ENCODE assay signal across 10 cellular contexts in genomic region chr1:59292557-59292956, GRCh38. TPM values are rescaled to one million over a fixed set of nuclear protein-coding genes. Genes with fewer than 3 reads are reported as not detected.
DNase-seq lines count a peak whose midpoint lies in the region; ATAC-seq and TF ChIP-seq lines count a peak whose summit lies in the region.
"Had no signal": no experiment of that assay in that cellular context is flagged by ENCODE, and none has a peak within 500 bp of the region (broad histone marks: within the 10 kb centered on the region; RNA-seq: fewer than 3 reads in every experiment).

No MANE protein-coding gene starts in this region.

- no TSS peak for BruUV-seq in mammary epithelial cell (replicated peaks; lab: Mats Ljungman, UMichigan)

- dilution Hi-C loops in mammary epithelial cell (cut with HindIII; ENCODE audit: low sequenced_read_pairs), result no loop called here

- H3K27me3 ChIP-seq in left lung, result no peaks in the 10 kb centered on the region
- no peaks in the 10 kb centered on the region for H3K27me3 ChIP-seq in mammary epithelial cell (ENCODE audit: insufficient read depth, low read length)

- H3K36me3 ChIP-seq in left lung, result no peaks in the 10 kb centered on the region
- H3K36me3 ChIP-seq in mammary epithelial cell (ENCODE audit: insufficient read depth, low read length), result no peaks in the 10 kb centered on the region

- no peaks in the 10 kb centered on the region for H3K9me3 Mint-ChIP-seq in WTC11
- H3K9me3 Mint-ChIP-seq: activated naive CD8-positive, alpha-beta T cell treated with anti-CD3 and anti-CD28 coated beads, Interleukin-2, amount 50 U/mL, for 24 hours had no signal

- no peak overlapping the region for H3K9ac ChIP-seq in mammary epithelial cell (ENCODE audit: insufficient read depth, low read length)

- H3K27ac Mint-ChIP-seq in WTC11, result no peak overlapping the region
- H3K27ac Mint-ChIP-seq: activated naive CD8-positive, alpha-beta T cell treated with anti-CD3 and anti-CD28 coated beads, Interleukin-2, amount 50 U/mL, for 24 hours had no signal

- DNase-seq in AG20443 (ENCODE audit: low spot score) (peak; percentile 48), WTC11 (ENCODE audit: low spot score) (no peak), left lung (peak in 1 of 2 donors; percentile 66), NCI-H526 (lab: John Stamatoyannopoulos, UW) (no peak), NCI-H446 (lab: John Stamatoyannopoulos, UW) (no peak), mammary epithelial cell (no peak)
- no peak for DNase-seq in activated T-cell treated with anti-CD3 and anti-CD28 coated beads, Interleukin-2, amount 50 U/mL, for 1 hour
- DNase-seq: activated naive CD8-positive, alpha-beta T cell treated with anti-CD3 and anti-CD28 coated beads, Interleukin-2, amount 50 U/mL, for 24 hours; DMS 273 treated with DMSO at 0.1 percent for 48 hours had no signal

- ATAC-seq in HG02610 (IDR thresholded peaks at IDR 0.05; ENCODE audit: unreplicated experiment) (peak; percentile 24), WTC11 (no peak), left lung (peak; percentile 3)
- ATAC-seq: activated naive CD8-positive, alpha-beta T cell treated with anti-CD3 and anti-CD28 coated beads, Interleukin-2, amount 50 U/mL, for 24 hours had no signal

- H4K20me1 ChIP-seq in mammary epithelial cell (ENCODE audit: insufficient read depth, low read length), result no peaks in the 10 kb centered on the region

- intact Hi-C loops in left lung (cut with DNase I) (no loop called here), mammary epithelial cell (cut with micrococcal nuclease) (loop anchor here (5.0 to 10.0 kb wide), 4 partner anchors 140 to 462 kb away; no protein-coding TSS in a partner anchor)

- 96% methylated on average over 2 of the region's 2 CpGs for WGBS in mammary epithelial cell (ENCODE audit: low coverage, missing lambda C conversion rate)

- H3K4me1 ChIP-seq in left lung (peaks cover 4 to 61% of the 10 kb centered on the region in 2 donors), mammary epithelial cell (ENCODE audit: insufficient read depth, low read length) (peaks cover 8% of the 10 kb centered on the region)

- in situ Hi-C loops in mammary epithelial cell (cut with MboI; ENCODE audit: low sequenced_read_pairs in 2 of 2), result no loop called here

- H3K4me3 Mint-ChIP-seq in WTC11, result no peak overlapping the region
- H3K4me3 Mint-ChIP-seq: activated naive CD8-positive, alpha-beta T cell treated with anti-CD3 and anti-CD28 coated beads, Interleukin-2, amount 50 U/mL, for 24 hours had no signal

- H3K79me2 ChIP-seq in mammary epithelial cell (ENCODE audit: insufficient read depth, low read length), result no peaks in the 10 kb centered on the region

- H3K4me3 ChIP-seq in left lung (no peak overlapping the region), mammary epithelial cell (replicated peaks in 1 of 3; ENCODE audit: insufficient read depth in 1 of 3, low read depth in 2 of 3, low read length in 3 of 3) (no peak overlapping the region)

- H3K9me3 ChIP-seq in left lung (no peaks in the 10 kb centered on the region), mammary epithelial cell (replicated peaks; ENCODE audit: insufficient read depth, low read length) (no peaks in the 10 kb centered on the region)

- H2AFZ ChIP-seq in mammary epithelial cell (ENCODE audit: low read depth, low read length), result no peak overlapping the region

- no peaks in the 10 kb centered on the region for H3K36me3 Mint-ChIP-seq in WTC11

- CTCF ChIA-PET in WTC11 (lab: Charles Lee) (no interaction called here), mammary epithelial cell (lab: Charles Lee; ENCODE audit: low non-redundant PET) (no interaction called here)

- TF ChIP-seq CTCF in WTC11 (IDR thresholded peaks at IDR 0.05) (no peak), left lung (IDR thresholded peaks at IDR 0.05) (no peak), mammary epithelial cell (conservative IDR thresholded peaks at IDR 0.05 in 1 of 2, IDR thresholded peaks at IDR 0.05 in 1 of 2; ENCODE audit: extremely low read depth in 1 of 2, insufficient read depth in 1 of 2, low read depth in 1 of 2, low read length in 2 of 2) (no peak)

- no peaks in the 10 kb centered on the region for H3K27me3 Mint-ChIP-seq in WTC11 (ENCODE audit: low read depth)
- H3K27me3 Mint-ChIP-seq: activated naive CD8-positive, alpha-beta T cell treated with anti-CD3 and anti-CD28 coated beads, Interleukin-2, amount 50 U/mL, for 24 hours had no signal

- H3K4me1 Mint-ChIP-seq in WTC11, result peaks cover 16% of the 10 kb centered on the region

- POLR2A ChIA-PET in WTC11 (lab: Charles Lee), result no interaction called here

- no peak overlapping the region for H3K4me2 ChIP-seq in mammary epithelial cell (ENCODE audit: insufficient read depth, low read depth, low read length)

- H3K27ac ChIP-seq in left lung (peak overlapping the region; percentile 41 to 84), mammary epithelial cell (ENCODE audit: insufficient read depth, low read depth, low read length) (no peak overlapping the region)

TF ChIP-seq in WTC11, 78 proteins besides CTCF, POLR2A, EP300 and RAD21:
- 0 out of 2 replicates have a peak, but pooled peaks have one; percentile 20 for TF ChIP-seq GABPB1 (CRISPR knock-in tag; IDR thresholded peaks at IDR 0.05)
- TF ChIP-seq PRDM15 (CRISPR knock-in tag; IDR thresholded peaks at IDR 0.05), result no peak
- TF ChIP-seq IRF2 (CRISPR knock-in tag; IDR thresholded peaks at IDR 0.05; ENCODE audit: borderline replicate concordance, low read depth), result no peak
- TF ChIP-seq ZNF396 (CRISPR knock-in tag; IDR thresholded peaks at IDR 0.05; ENCODE audit: borderline replicate concordance), result no peak
- no peak for TF ChIP-seq ZNF138 (CRISPR knock-in tag; conservative IDR thresholded peaks at IDR 0.05)
- no peak for TF ChIP-seq CREM (CRISPR knock-in tag; IDR thresholded peaks at IDR 0.05)
- TF ChIP-seq ZMAT4 (CRISPR knock-in tag; IDR thresholded peaks at IDR 0.05), result no peak

RNA-seq across cellular contexts. Expression of gene FGGY, which starts 4.3 kb away (rescaled TPM):
- total RNA-seq in WTC11 (2021) (12.0 to 23.2 TPM (median 17.8 TPM) in 3 replicates), left lung (10 to 100 TPM; 17.3 to 20.0 TPM), mammary epithelial cell (10 to 100 TPM; 10.3 to 14.7 TPM)
- 8.0 TPM for polyA plus RNA-seq in mammary epithelial cell
- 22.5 TPM for polyA minus RNA-seq in mammary epithelial cell
